ENCODE assay signal across 1 cellular context in the genomic region with DNA sequence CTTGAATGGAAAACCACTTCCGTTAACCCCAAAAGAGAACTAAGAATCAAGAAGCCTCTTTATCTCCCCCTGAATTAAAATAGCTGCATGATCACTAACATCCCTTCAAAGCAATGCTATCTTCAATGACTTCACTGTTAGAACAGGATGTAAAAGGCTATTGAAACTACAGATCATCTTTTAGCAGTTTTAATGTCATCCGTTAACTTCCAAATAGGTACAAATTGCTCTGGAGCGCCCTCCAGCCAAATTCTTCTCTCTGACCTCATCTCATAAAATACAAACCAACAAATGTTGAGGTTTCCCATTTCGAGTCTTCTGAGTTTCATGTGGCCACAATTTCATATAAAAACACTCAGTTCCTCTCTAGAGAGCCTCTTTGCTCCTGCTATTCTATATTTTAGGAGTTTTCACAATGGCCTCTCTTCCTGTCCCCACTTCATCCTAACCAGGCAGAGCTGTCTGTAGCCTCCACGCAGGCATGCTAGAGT.
TF ChIP-seq lines count a peak whose summit lies in the region.

No MANE protein-coding gene starts in this region.

TF ChIP-seq in HEK293, 187 proteins besides CTCF, POLR2A, EP300 and RAD21 (continued from another document):
- TF ChIP-seq, protein P1, sequence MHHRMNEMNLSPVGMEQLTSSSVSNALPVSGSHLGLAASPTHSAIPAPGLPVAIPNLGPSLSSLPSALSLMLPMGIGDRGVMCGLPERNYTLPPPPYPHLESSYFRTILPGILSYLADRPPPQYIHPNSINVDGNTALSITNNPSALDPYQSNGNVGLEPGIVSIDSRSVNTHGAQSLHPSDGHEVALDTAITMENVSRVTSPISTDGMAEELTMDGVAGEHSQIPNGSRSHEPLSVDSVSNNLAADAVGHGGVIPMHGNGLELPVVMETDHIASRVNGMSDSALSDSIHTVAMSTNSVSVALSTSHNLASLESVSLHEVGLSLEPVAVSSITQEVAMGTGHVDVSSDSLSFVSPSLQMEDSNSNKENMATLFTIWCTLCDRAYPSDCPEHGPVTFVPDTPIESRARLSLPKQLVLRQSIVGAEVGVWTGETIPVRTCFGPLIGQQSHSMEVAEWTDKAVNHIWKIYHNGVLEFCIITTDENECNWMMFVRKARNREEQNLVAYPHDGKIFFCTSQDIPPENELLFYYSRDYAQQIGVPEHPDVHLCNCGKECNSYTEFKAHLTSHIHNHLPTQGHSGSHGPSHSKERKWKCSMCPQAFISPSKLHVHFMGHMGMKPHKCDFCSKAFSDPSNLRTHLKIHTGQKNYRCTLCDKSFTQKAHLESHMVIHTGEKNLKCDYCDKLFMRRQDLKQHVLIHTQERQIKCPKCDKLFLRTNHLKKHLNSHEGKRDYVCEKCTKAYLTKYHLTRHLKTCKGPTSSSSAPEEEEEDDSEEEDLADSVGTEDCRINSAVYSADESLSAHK (tag by site-specific recombination; IDR thresholded peaks at IDR 0.05) = peak; percentile 92
TF ChIP-seq in HEK293: peak in this region for 6.
